Comparison of ENCODE assay signal across 8 cellular contexts in the genomic region with DNA sequence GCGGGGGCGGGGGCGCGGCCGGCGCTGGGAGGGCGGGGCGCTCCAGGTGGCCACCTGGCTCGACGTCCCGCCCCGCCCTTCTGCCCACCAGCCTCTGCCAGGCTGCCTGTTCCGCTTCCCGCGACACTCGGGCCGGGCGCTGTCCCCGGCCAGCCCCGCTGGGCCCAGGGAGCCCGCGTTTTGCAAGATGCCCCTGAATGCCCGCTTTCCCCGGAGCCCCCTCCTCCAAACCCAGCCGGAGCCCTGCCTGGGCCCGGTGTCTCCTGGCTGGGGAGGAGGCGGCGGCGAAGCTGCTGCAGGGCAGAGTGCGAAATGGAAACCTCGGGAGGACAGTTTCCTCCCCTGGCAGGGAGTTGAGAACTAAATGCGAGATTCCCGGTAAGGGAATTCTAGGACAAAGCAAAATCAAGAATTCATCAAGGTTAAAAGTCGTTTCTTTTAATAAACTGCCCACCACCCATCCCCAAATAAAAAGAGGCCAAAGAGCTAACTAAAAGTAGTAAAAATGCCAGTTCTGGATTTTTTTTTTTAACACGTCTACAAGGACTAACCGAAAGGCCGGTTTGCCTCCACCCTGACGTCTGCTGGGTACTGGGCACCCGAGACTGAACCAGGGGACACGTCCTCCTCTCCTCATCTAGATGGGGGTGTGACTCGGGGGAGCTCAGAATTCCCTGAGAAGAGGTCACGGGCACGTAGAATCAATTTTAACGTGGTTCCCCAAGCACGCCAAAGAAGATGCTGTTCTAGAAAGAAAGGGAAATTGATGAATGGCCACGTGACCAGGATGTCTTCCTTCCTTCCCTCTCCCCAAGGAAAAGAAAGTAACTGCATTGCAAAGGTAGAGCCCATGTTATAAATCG.
DNase-seq lines count a peak whose midpoint lies in the region; ATAC-seq, FAIRE-seq and TF ChIP-seq lines count a peak whose summit lies in the region.

No MANE protein-coding gene starts in this region.

- H3K27ac Mint-ChIP-seq in nephron = peak overlapping the region; percentile 65 to 93 (median 81)

- WGBS in A549 (ENCODE audit: missing lambda C conversion rate) = 69% methylated on average over 24 of the region's 47 CpGs

- H3K4me3 Mint-ChIP-seq in nephron = peak overlapping the region; percentile 78 to 87 (median 86)

- DNase-seq in A549 (ENCODE audit: low read depth in 1 of 2, low spot score in 1 of 2) (peak in 1 of 2 experiments; percentile 26), NCI-H748 treated with DMSO at 0.1 percent for 48 hours (lab: John Stamatoyannopoulos, UW) (peak; percentile 91), Ammon's horn (ENCODE audit: low spot score) (no peak)
- no peak for DNase-seq in stimulated activated naive CD4-positive, alpha-beta T cell (lab: John Stamatoyannopoulos, UW)

- no peaks in the 10 kb centered on the region for H3K9me3 Mint-ChIP-seq in nephron

- no peak for TF ChIP-seq POLR2A in A549 (IDR thresholded peaks at IDR 0.05; ENCODE audit: low read length)

- peaks cover 8% of the 10 kb centered on the region; the same call in 1 of the 3 replicates for H3K4me1 ChIP-seq in A549
- peaks cover 27 to 29% of the 10 kb centered on the region in 2 donors for H3K4me1 ChIP-seq in duodenal mucosa (ENCODE audit: control insufficient read depth in 1 of 2, insufficient read depth in 2 of 2, low read length in 2 of 2)

- TF ChIP-seq CTCF in A549 (IDR thresholded peaks at IDR 0.05) = no peak
- TF ChIP-seq CTCF in GM12875 (IDR thresholded peaks at IDR 0.05; ENCODE audit: borderline replicate concordance, insufficient read depth, low read depth, low read length) = no peak
- TF ChIP-seq CTCF in nephron (IDR thresholded peaks at IDR 0.05; ENCODE audit: unreplicated experiment in 3 of 3) = no peak

- H3K36me3 Mint-ChIP-seq in nephron (ENCODE audit: low read depth) = no peaks in the 10 kb centered on the region

- no peak for TF ChIP-seq RAD21 in A549 (conservative IDR thresholded peaks at IDR 0.05 in 1 of 2, IDR thresholded peaks at IDR 0.05 in 1 of 2)

- CTCF ChIA-PET in A549 (lab: Yijun Ruan, JAX) = interaction anchor here (0.8 kb wide), 1 partner anchor 518 kb away, joined by 3 read pairs; no protein-coding TSS in a partner anchor

- FAIRE-seq in A549 (lab: Jason Lieb, UNC) = no peak

- POLR2A ChIA-PET in A549 (lab: Yijun Ruan, JAX) = no interaction called here

- H3K9me3 ChIP-seq in A549 (no peaks in the 10 kb centered on the region), duodenal mucosa (ENCODE audit: control insufficient read depth in 1 of 2, low read length in 2 of 2) (no peaks in the 10 kb centered on the region)

- no peaks in the 10 kb centered on the region for H3K36me3 ChIP-seq in duodenal mucosa (ENCODE audit: control insufficient read depth in 1 of 2, insufficient read depth in 2 of 2, low read length in 2 of 2)

- peak overlapping the region; percentile 78 for H3K4me3 ChIP-seq in A549
- H3K4me3 ChIP-seq in GM12875 (ENCODE audit: low read depth, low read length) = peak overlapping the region; percentile 50
- H3K4me3 ChIP-seq in duodenal mucosa (ENCODE audit: low read depth in 1 of 2, low read length in 2 of 2) = peak overlapping the region; percentile 70 to 71

- peaks cover 29% of the 10 kb centered on the region for H3K4me1 Mint-ChIP-seq in nephron

- peak overlapping the region; percentile 99 for H3K4me2 ChIP-seq in A549

- H3K27me3 ChIP-seq in duodenal mucosa (ENCODE audit: control insufficient read depth in 1 of 2, insufficient read depth in 2 of 2, low read length in 2 of 2) = no peaks in the 10 kb centered on the region

- ATAC-seq in A549 = peak in 1 of 2 experiments; percentile 39; a peak in 1 of 6 replicates
- ATAC-seq in HG02763 (IDR thresholded peaks at IDR 0.05; ENCODE audit: unreplicated experiment) = peak; percentile 46

- no peak for TF ChIP-seq EP300 in A549 (IDR thresholded peaks at IDR 0.05)

- no peaks in the 10 kb centered on the region for H3K27me3 Mint-ChIP-seq in nephron (ENCODE audit: low read depth)

- peak overlapping the region in 1 of 2 experiments; percentile 76; a peak in 4 of 6 replicates for H3K27ac ChIP-seq in A549
- peak overlapping the region; percentile 86 for H3K27ac ChIP-seq in duodenal mucosa (ENCODE audit: low read depth, low read length)

- H3K9ac ChIP-seq in duodenal mucosa (ENCODE audit: low read depth in 1 of 2, low read length in 2 of 2) = peak overlapping the region; percentile 65 to 69

TF ChIP-seq in A549, 52 proteins besides CTCF, POLR2A, EP300 and RAD21:
- TF ChIP-seq ZFP36 (IDR thresholded peaks at IDR 0.05; ENCODE audit: borderline replicate concordance, partially characterized antibody) (no peak), FOSB (CRISPR knock-in tag; IDR thresholded peaks at IDR 0.05) (no peak), HOXB13 (CRISPR knock-in tag; IDR thresholded peaks at IDR 0.05; ENCODE audit: low read depth) (no peak), HEYL (CRISPR knock-in tag; IDR thresholded peaks at IDR 0.05) (no peak), JUN (IDR thresholded peaks at IDR 0.05) (no peak), KDM1A (IDR thresholded peaks at IDR 0.05; ENCODE audit: low read depth) (no peak)
- TF ChIP-seq, protein P1, sequence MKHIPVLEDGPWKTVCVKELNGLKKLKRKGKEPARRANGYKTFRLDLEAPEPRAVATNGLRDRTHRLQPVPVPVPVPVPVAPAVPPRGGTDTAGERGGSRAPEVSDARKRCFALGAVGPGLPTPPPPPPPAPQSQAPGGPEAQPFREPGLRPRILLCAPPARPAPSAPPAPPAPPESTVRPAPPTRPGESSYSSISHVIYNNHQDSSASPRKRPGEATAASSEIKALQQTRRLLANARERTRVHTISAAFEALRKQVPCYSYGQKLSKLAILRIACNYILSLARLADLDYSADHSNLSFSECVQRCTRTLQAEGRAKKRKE (CRISPR knock-in tag; IDR thresholded peaks at IDR 0.05; ENCODE audit: low read depth) = no peak
- TF ChIP-seq, protein P2, sequence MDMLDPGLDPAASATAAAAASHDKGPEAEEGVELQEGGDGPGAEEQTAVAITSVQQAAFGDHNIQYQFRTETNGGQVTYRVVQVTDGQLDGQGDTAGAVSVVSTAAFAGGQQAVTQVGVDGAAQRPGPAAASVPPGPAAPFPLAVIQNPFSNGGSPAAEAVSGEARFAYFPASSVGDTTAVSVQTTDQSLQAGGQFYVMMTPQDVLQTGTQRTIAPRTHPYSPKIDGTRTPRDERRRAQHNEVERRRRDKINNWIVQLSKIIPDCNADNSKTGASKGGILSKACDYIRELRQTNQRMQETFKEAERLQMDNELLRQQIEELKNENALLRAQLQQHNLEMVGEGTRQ (IDR thresholded peaks at IDR 0.05) = no peak
